In genomic region chr17:77420804-77421634, GRCh38 we compare ENCODE assay signal across 8 cellular contexts.
A peak's percentile ranks its signal among the peaks of the same experiment; 100 is the strongest.
DNase-seq lines count a peak whose midpoint lies in the region; ATAC-seq and TF ChIP-seq lines count a peak whose summit lies in the region.

No MANE protein-coding gene starts in this region.

- peak overlapping the region; percentile 83 for H3K4me3 Mint-ChIP-seq in CD4-positive, alpha-beta T cell
- peak overlapping the region; percentile 80 for H3K4me3 Mint-ChIP-seq in activated naive CD8-positive, alpha-beta T cell treated with anti-CD3 and anti-CD28 coated beads, Interleukin-2, amount 10 ng/mL, durations not matched to agents 7 days and 5 days

- TF ChIP-seq POLR2A in IMR-90 (IDR thresholded peaks at IDR 0.05; ENCODE audit: low read depth, low read length) (no peak; the same call in 1 of the 2 replicates), stomach (IDR thresholded peaks at IDR 0.05) (no peak)

- H4K5ac ChIP-seq in IMR-90 (ENCODE audit: low read depth, low read length), result peak overlapping the region; percentile 44

- peak overlapping the region; percentile 11 for H3K9ac ChIP-seq in IMR-90 (ENCODE audit: low read depth, low read length)

- H3K27me3 Mint-ChIP-seq in CD4-positive, alpha-beta T cell, result no peaks in the 10 kb centered on the region
- H3K27me3 Mint-ChIP-seq in activated naive CD8-positive, alpha-beta T cell treated with anti-CD3 and anti-CD28 coated beads, Interleukin-2, amount 10 ng/mL, durations not matched to agents 7 days and 5 days, result no peaks in the 10 kb centered on the region

- peak; percentile 44 to 72 (median 63) for DNase-seq in CD4-positive, alpha-beta T cell
- peak; percentile 93 for DNase-seq in IMR-90
- peak; percentile 77 for DNase-seq in OCI-LY7 (ENCODE audit: low spot score)
- peak; percentile 64 for DNase-seq in activated naive CD8-positive, alpha-beta T cell treated with anti-CD3 and anti-CD28 coated beads, Interleukin-2, amount 10 ng/mL, durations not matched to agents 7 days and 5 days
- DNase-seq in iris pigment epithelial cell (ENCODE audit: low read depth), result peak; percentile 95
- DNase-seq in stomach, result no peak

- H3K23ac ChIP-seq in IMR-90 (ENCODE audit: low read depth, low read length), result peak overlapping the region; percentile 97

- H3K9me3 Mint-ChIP-seq in CD4-positive, alpha-beta T cell, result no peaks in the 10 kb centered on the region
- H3K9me3 Mint-ChIP-seq in activated naive CD8-positive, alpha-beta T cell treated with anti-CD3 and anti-CD28 coated beads, Interleukin-2, amount 10 ng/mL, durations not matched to agents 7 days and 5 days, result no peaks in the 10 kb centered on the region

- H4K8ac ChIP-seq in IMR-90 (ENCODE audit: low read depth in 2 of 2, low read length in 2 of 2), result peak overlapping the region; percentile 55 to 81

- peak; percentile 69 for ATAC-seq in CD4-positive, alpha-beta T cell (ENCODE audit: poor library complexity)
- ATAC-seq in IMR-90 (ENCODE audit: low read depth) (peak; percentile 38), HG02884 (IDR thresholded peaks at IDR 0.05; ENCODE audit: unreplicated experiment) (no peak), HG03135 (IDR thresholded peaks at IDR 0.05; ENCODE audit: unreplicated experiment) (no peak)
- ATAC-seq in activated naive CD8-positive, alpha-beta T cell treated with anti-CD3 and anti-CD28 coated beads, Interleukin-2, amount 10 ng/mL, durations not matched to agents 7 days and 5 days (ENCODE audit: low read depth), result peak; percentile 48

- TF ChIP-seq CTCF in CD4-positive, alpha-beta T cell (IDR thresholded peaks at IDR 0.05), result no peak
- TF ChIP-seq CTCF in IMR-90 (conservative IDR thresholded peaks at IDR 0.05; ENCODE audit: low read depth, low read length), result no peak
- no peak for TF ChIP-seq CTCF in OCI-LY7 (conservative IDR thresholded peaks at IDR 0.05; ENCODE audit: low read length)
- TF ChIP-seq CTCF in stomach (IDR thresholded peaks at IDR 0.05), result no peak

- no TSS peak for BruUV-seq in IMR-90 (replicated peaks; lab: Mats Ljungman, UMichigan)
- BruUV-seq in OCI-LY7 (replicated peaks; lab: Mats Ljungman, UMichigan), result no TSS peak

- H3K4me1 ChIP-seq in IMR-90 (ENCODE audit: control insufficient read depth, insufficient read depth, low read length), result peaks cover 60% of the 10 kb centered on the region
- peaks cover 53% of the 10 kb centered on the region for H3K4me1 ChIP-seq in OCI-LY7 (ENCODE audit: insufficient read depth, low read length, poor library complexity, severe bottlenecking)
- H3K4me1 ChIP-seq in stomach, result peaks cover 96 to 100% (median 98%) of the 10 kb centered on the region in 4 donors

- H3K4ac ChIP-seq in IMR-90 (ENCODE audit: low read depth, low read length), result peak overlapping the region; percentile 96

- H2BK20ac ChIP-seq in IMR-90 (ENCODE audit: low read depth, low read length), result peak overlapping the region; percentile 80

- peaks cover 9% of the 10 kb centered on the region; the same call in 1 of the 2 replicates for H3K36me3 ChIP-seq in IMR-90 (ENCODE audit: control insufficient read depth, insufficient read depth, low read length)
- no peaks in the 10 kb centered on the region for H3K36me3 ChIP-seq in OCI-LY7 (ENCODE audit: insufficient read depth, low read length)
- H3K36me3 ChIP-seq in stomach, result peaks cover 0 to 20% (median 6%) of the 10 kb centered on the region in 4 donors

- H3K4me1 Mint-ChIP-seq in CD4-positive, alpha-beta T cell (ENCODE audit: low read depth), result peaks cover 65% of the 10 kb centered on the region
- peaks cover 37% of the 10 kb centered on the region for H3K4me1 Mint-ChIP-seq in activated naive CD8-positive, alpha-beta T cell treated with anti-CD3 and anti-CD28 coated beads, Interleukin-2, amount 10 ng/mL, durations not matched to agents 7 days and 5 days

- H3K36me3 Mint-ChIP-seq in CD4-positive, alpha-beta T cell (ENCODE audit: low read depth), result peaks cover 25% of the 10 kb centered on the region
- H3K36me3 Mint-ChIP-seq in activated naive CD8-positive, alpha-beta T cell treated with anti-CD3 and anti-CD28 coated beads, Interleukin-2, amount 10 ng/mL, durations not matched to agents 7 days and 5 days, result peaks cover 6% of the 10 kb centered on the region

- peak overlapping the region; percentile 47 for H3K4me2 ChIP-seq in IMR-90 (ENCODE audit: low read depth, low read length)
- H3K4me2 ChIP-seq in OCI-LY7 (ENCODE audit: low read length), result peak overlapping the region; percentile 66

- dilution Hi-C loops in IMR-90 (cut with HindIII; ENCODE audit: low sequenced_read_pairs, unreplicated experiment), result no loop called here

- H3K27ac ChIP-seq in CD4-positive, alpha-beta T cell (ENCODE audit: low read depth, low read length), result peak overlapping the region; percentile 61
- H3K27ac ChIP-seq in IMR-90 (ENCODE audit: insufficient read depth, low read length), result peak overlapping the region; percentile 68
- peak overlapping the region; percentile 65 for H3K27ac ChIP-seq in OCI-LY7 (ENCODE audit: low read depth, low read length, poor library complexity, severe bottlenecking)
- H3K27ac ChIP-seq in stomach, result peak overlapping the region; percentile 53 to 93 (median 91)

- no peak for TF ChIP-seq EP300 in stomach (IDR thresholded peaks at IDR 0.05)

- H3K14ac ChIP-seq in IMR-90 (replicated peaks; ENCODE audit: low read depth, low read length), result peak overlapping the region; percentile 97

- H3K9me1 ChIP-seq in IMR-90 (ENCODE audit: insufficient read depth, low read length), result peaks cover 34% of the 10 kb centered on the region

- peak overlapping the region; percentile 59 for H2BK5ac ChIP-seq in IMR-90 (ENCODE audit: low read depth, low read length, poor library complexity, severe bottlenecking)

- in situ Hi-C loops in IMR-90 (cut with MboI; ENCODE audit: low sequenced_read_pairs), result loop anchor here (5.0 kb wide), 1 partner anchor 44 kb away; no protein-coding TSS in a partner anchor

- H3K9me2 ChIP-seq in OCI-LY7 (ENCODE audit: insufficient read depth, low read length), result no peaks in the 10 kb centered on the region

- no peaks in the 10 kb centered on the region for H3K79me2 ChIP-seq in OCI-LY7 (ENCODE audit: insufficient read depth, low read depth, low read length)

- peak overlapping the region; percentile 89 for H3K27ac Mint-ChIP-seq in CD4-positive, alpha-beta T cell
- H3K27ac Mint-ChIP-seq in activated naive CD8-positive, alpha-beta T cell treated with anti-CD3 and anti-CD28 coated beads, Interleukin-2, amount 10 ng/mL, durations not matched to agents 7 days and 5 days, result peak overlapping the region; percentile 89

- TF ChIP-seq RAD21 in IMR-90 (IDR thresholded peaks at IDR 0.05; ENCODE audit: low read length), result no peak

- peaks cover 77% of the 10 kb centered on the region for H4K20me1 ChIP-seq in IMR-90 (ENCODE audit: insufficient read depth, low read length)
- H4K20me1 ChIP-seq in OCI-LY7 (ENCODE audit: insufficient read depth, low read length), result no peaks in the 10 kb centered on the region

- no peaks in the 10 kb centered on the region for H3K9me3 ChIP-seq in CD4-positive, alpha-beta T cell (ENCODE audit: control insufficient read depth, low read length)
- no peaks in the 10 kb centered on the region for H3K9me3 ChIP-seq in IMR-90 (ENCODE audit: control insufficient read depth, insufficient read depth, low read length)
- no peaks in the 10 kb centered on the region for H3K9me3 ChIP-seq in OCI-LY7 (ENCODE audit: low read length)
- no peaks in the 10 kb centered on the region for H3K9me3 ChIP-seq in stomach

- POLR2A ChIA-PET in CD4-positive, alpha-beta T cell (lab: Charles Lee), result interaction anchor here (0.9 to 18.6 kb wide), 22 partner anchors 9 to 537 kb away, joined by 3 to 368 read pairs (median 8); partner anchors contain the start of gene TNRC6C
- POLR2A ChIA-PET in IMR-90 (lab: Charles Lee; ENCODE audit: unreplicated experiment) (interaction anchor here (1.0 kb wide), 1 partner anchor 537 kb away, joined by 3 read pairs; the partner anchor contains the start of gene TNRC6C), OCI-LY7 (lab: Charles Lee) (interaction anchor here (0.6 to 2.2 kb wide), 14 partner anchors 8 to 274 kb away, joined by 3 to 8 read pairs (median 4); no protein-coding TSS in a partner anchor)
- POLR2A ChIA-PET in activated naive CD8-positive, alpha-beta T cell treated with anti-CD3 and anti-CD28 coated beads, Interleukin-2, amount 10 ng/mL, durations not matched to agents 7 days and 5 days (lab: Charles Lee), result interaction anchor here (0.6 to 6.5 kb wide), 22 partner anchors 9 to 537 kb away, joined by 3 to 58 read pairs (median 4); partner anchors contain the start of gene TNRC6C

- H3K56ac ChIP-seq in IMR-90 (ENCODE audit: extremely low read depth, insufficient read depth, low read length), result no peak overlapping the region

- intact Hi-C loops in CD4-positive, alpha-beta T cell (cut with DNase I, micrococcal nuclease), result no loop called here
- intact Hi-C loops in IMR-90 (cut with micrococcal nuclease) (no loop called here), OCI-LY7 (cut with micrococcal nuclease; ENCODE audit: unreplicated experiment) (no loop called here), stomach (cut with DNase I; ENCODE audit: low total_unique reads) (no loop called here)

- no peaks in the 10 kb centered on the region for H3K27me3 ChIP-seq in CD4-positive, alpha-beta T cell (ENCODE audit: control insufficient read depth, insufficient read depth, low read length)
- H3K27me3 ChIP-seq in IMR-90 (ENCODE audit: control insufficient read depth, insufficient read depth, low read length) (no peaks in the 10 kb centered on the region), stomach (no peaks in the 10 kb centered on the region)

- no peak overlapping the region for H3K4me3 ChIP-seq in IMR-90 (ENCODE audit: insufficient read depth, low read depth, low read length)
- H3K4me3 ChIP-seq in OCI-LY7 (ENCODE audit: low read depth, low read length, poor library complexity, severe bottlenecking), result peak overlapping the region; percentile 44
- H3K4me3 ChIP-seq in stomach, result no peak overlapping the region

- H4K91ac ChIP-seq in IMR-90 (ENCODE audit: insufficient read depth, low read depth, low read length), result peak overlapping the region; percentile 76

- peaks cover 28 to 90% of the 10 kb centered on the region in 2 experiments for H3K79me1 ChIP-seq in IMR-90 (ENCODE audit: low read depth in 1 of 2, low read length in 2 of 2)

- H2AK9ac ChIP-seq in IMR-90 (replicated peaks; ENCODE audit: low read depth, low read length, poor library complexity), result peak overlapping the region; percentile 56

- peak overlapping the region; percentile 97 for H2AK5ac ChIP-seq in IMR-90 (ENCODE audit: low read depth, low read length)

- peak overlapping the region; percentile 36; the same call in 2 of the 3 replicates for H2BK15ac ChIP-seq in IMR-90 (ENCODE audit: low read depth, low read length)

- H2BK120ac ChIP-seq in IMR-90 (ENCODE audit: low read depth, low read length), result peak overlapping the region; percentile 70

- H2AFZ ChIP-seq in IMR-90 (replicated peaks; ENCODE audit: low read length, poor library complexity), result peak overlapping the region; percentile 11
- H2AFZ ChIP-seq in OCI-LY7 (ENCODE audit: low read length), result peak overlapping the region; percentile 6; the same call in 1 of the 2 replicates

- CTCF ChIA-PET in CD4-positive, alpha-beta T cell (lab: Charles Lee), result interaction anchor here (0.5 to 2.6 kb wide), 7 partner anchors 9 to 89 kb away, joined by 3 to 18 read pairs (median 5); no protein-coding TSS in a partner anchor
- CTCF ChIA-PET in IMR-90 (lab: Yijun Ruan, JAX) (interaction anchor here (0.8 to 1.7 kb wide), 2 partner anchors 8 to 48 kb away, joined by 3 to 4 read pairs; no protein-coding TSS in a partner anchor), OCI-LY7 (lab: Charles Lee; ENCODE audit: unreplicated experiment) (interaction anchor here (0.6 to 1.5 kb wide), 5 partner anchors 8 to 80 kb away, joined by 3 to 10 read pairs (median 7); no protein-coding TSS in a partner anchor)

- no CpG with 5 or more reads among the region's 19 CpGs for WGBS in IMR-90 (ENCODE audit: extremely low coverage in 2 of 2, insufficient read length in 1 of 2), 2 experiments
- WGBS in stomach, 5 donors, result 16 to 26% (median 24%) methylated on average over 16 to 19 of the region's 19 CpGs

- peak overlapping the region; percentile 56 for H3K18ac ChIP-seq in IMR-90 (ENCODE audit: low read depth, low read length)

Comparison
In these comparisons a context has a peak if more than half of its experiments do, and no peak if none do; other contexts are left out.
1. ATAC-seq: peak in CD4-positive, alpha-beta T cell (single experiment), IMR-90 (single experiment) and activated naive CD8-positive, alpha-beta T cell treated with anti-CD3 and anti-CD28 coated beads, Interleukin-2, amount 10 ng/mL, durations not matched to agents 7 days and 5 days (single experiment); none in HG02884 (single experiment) and HG03135 (single experiment).
2. Peak in every context shown above with its lines, with median percentiles within 50 percentile points of each other: H3K27ac ChIP-seq.